Comparison of ENCODE assay signal across 9 cellular contexts in genomic region chr12:104790296-104791125, GRCh38.
DNase-seq lines count a peak whose midpoint lies in the region; ATAC-seq and TF ChIP-seq lines count a peak whose summit lies in the region.
"Had no signal": no experiment of that assay in that cellular context is flagged by ENCODE, and none has a peak within 500 bp of the region (broad histone marks: within the 10 kb centered on the region; RNA-seq: fewer than 3 reads in every experiment).

No MANE protein-coding gene starts in this region.

- H3K4me3 Mint-ChIP-seq in Calu3 (ENCODE audit: low read depth, unreplicated experiment), result no peak overlapping the region

- H3K4me3 ChIP-seq in fibroblast of the aortic adventitia (ENCODE audit: low read depth, low read length) (no peak overlapping the region), parathyroid adenoma (ENCODE audit: low read depth, low read length) (no peak overlapping the region)
- H3K4me3 ChIP-seq: skin epidermis had no signal

- intact Hi-C loops in Calu3 (cut with micrococcal nuclease; ENCODE audit: unreplicated experiment), result no loop called here

- H3K4me1 Mint-ChIP-seq in Calu3 (ENCODE audit: low read depth, unreplicated experiment), result peaks cover 5% of the 10 kb centered on the region

- no peak overlapping the region for H3K9ac ChIP-seq in parathyroid adenoma

- CTCF ChIA-PET in Calu3 (lab: Charles Lee), result interaction anchor here (0.7 kb wide), 2 partner anchors 10 to 44 kb away, joined by 3 read pairs; no protein-coding TSS in a partner anchor

- DNase-seq in Calu3, result peak; percentile 28
- peak; percentile 49 for DNase-seq in HuH-7 (ENCODE audit: low spot score)
- DNase-seq in activated CD8-positive, alpha-beta memory T cell treated with anti-CD3 and anti-CD28 coated beads, Interleukin-2, amount 50 U/mL, for 4 hours, result peak; percentile 43
- no peak for DNase-seq in fibroblast of the aortic adventitia (ENCODE audit: low read depth)
- DNase-seq in G401 (ENCODE audit: low spot score), result no peak
- DNase-seq in NCI-H226, result no peak

- H3K9me3 ChIP-seq in parathyroid adenoma (ENCODE audit: control insufficient read depth, low read length), result no peaks in the 10 kb centered on the region

- no peak overlapping the region for H3K27ac ChIP-seq in parathyroid adenoma
- H3K27ac ChIP-seq: skin epidermis had no signal

- peak; percentile 74 for TF ChIP-seq CTCF in Calu3 (IDR thresholded peaks at IDR 0.05; ENCODE audit: unreplicated experiment)
- TF ChIP-seq CTCF in fibroblast of the aortic adventitia (IDR thresholded peaks at IDR 0.05; ENCODE audit: insufficient read depth, low read length), result peak; percentile 59
- TF ChIP-seq CTCF in parathyroid adenoma (IDR thresholded peaks at IDR 0.05), result peak; percentile 72

- H3K27me3 ChIP-seq in parathyroid adenoma (ENCODE audit: control insufficient read depth, insufficient read depth, low read length), result no peaks in the 10 kb centered on the region

- H2AFZ ChIP-seq in parathyroid adenoma, result peak overlapping the region; percentile 7

- H3K27me3 Mint-ChIP-seq in Calu3 (ENCODE audit: unreplicated experiment), result no peaks in the 10 kb centered on the region

- no peaks in the 10 kb centered on the region for H3K79me2 ChIP-seq in parathyroid adenoma

- H3K27ac Mint-ChIP-seq in Calu3 (ENCODE audit: unreplicated experiment), result no peak overlapping the region

- H3K36me3 Mint-ChIP-seq in Calu3 (ENCODE audit: insufficient read depth, unreplicated experiment), result no peaks in the 10 kb centered on the region

- H3K4me2 ChIP-seq in parathyroid adenoma (ENCODE audit: low read length), result no peak overlapping the region

- no peaks in the 10 kb centered on the region for H3K36me3 ChIP-seq in parathyroid adenoma (ENCODE audit: control insufficient read depth, insufficient read depth, low read length)

- peaks cover 3% of the 10 kb centered on the region for H3K9me3 Mint-ChIP-seq in Calu3 (ENCODE audit: low read depth, unreplicated experiment)

- no peak for ATAC-seq in HG02571 (IDR thresholded peaks at IDR 0.05; ENCODE audit: unreplicated experiment)

- in situ Hi-C loops in G401 (cut with HindIII; ENCODE audit: low sequenced_read_pairs), result no loop called here

- no peaks in the 10 kb centered on the region for H3K4me1 ChIP-seq in parathyroid adenoma

- BruUV-seq in Calu3 (replicated peaks; lab: Mats Ljungman, UMichigan), result no TSS peak

Comparison
In these comparisons a context has a peak if more than half of its experiments do, and no peak if none do; other contexts are left out.
1. DNase-seq: peak in Calu3 (single experiment), HuH-7 (single experiment) and activated CD8-positive, alpha-beta memory T cell treated with anti-CD3 and anti-CD28 coated beads, Interleukin-2, amount 50 U/mL, for 4 hours (single experiment); none in fibroblast of the aortic adventitia (single experiment), G401 (single experiment) and NCI-H226 (single experiment).
2. Peak in every context shown above with its lines, with median percentiles within 50 percentile points of each other: CTCF ChIP-seq.